ENCODE assay signal across 12 cellular contexts in the genomic region with DNA sequence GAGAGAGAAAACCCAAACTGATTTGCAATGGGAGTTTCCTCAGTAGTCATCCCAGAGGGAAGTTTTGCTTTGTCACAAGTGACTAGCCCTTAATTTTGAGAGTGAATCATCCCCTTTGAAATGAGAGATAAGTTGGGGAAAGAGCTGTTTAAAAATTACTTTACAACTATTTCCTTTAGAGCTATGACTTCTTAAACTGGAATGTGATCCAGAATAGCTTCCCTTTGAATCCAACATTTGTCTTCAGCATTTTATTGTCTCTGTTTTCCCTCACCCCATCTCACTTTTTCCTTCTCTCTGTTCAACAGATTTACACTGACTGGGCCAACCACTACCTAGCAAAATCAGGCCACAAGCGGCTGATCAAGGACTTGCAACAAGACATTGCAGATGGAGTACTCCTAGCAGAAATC.
DNase-seq lines count a peak whose midpoint lies in the region; ATAC-seq, FAIRE-seq and TF ChIP-seq lines count a peak whose summit lies in the region.
"Had no signal": no experiment of that assay in that cellular context is flagged by ENCODE, and none has a peak within 500 bp of the region (broad histone marks: within the 10 kb centered on the region; RNA-seq: fewer than 3 reads in every experiment).

No MANE protein-coding gene starts in this region.

- H3K36me3 ChIP-seq in MG63 (peaks cover 7% of the 10 kb centered on the region), mesodermal cell (ENCODE audit: control insufficient read depth, insufficient read depth, low read length) (peaks cover 18% of the 10 kb centered on the region)
- H3K36me3 ChIP-seq: thoracic aorta had no signal

- H3K9me3 ChIP-seq in MG63: no peaks in the 10 kb centered on the region
- H3K9me3 ChIP-seq in mesodermal cell (ENCODE audit: control insufficient read depth, low read length): peaks cover 2% of the 10 kb centered on the region
- H3K9me3 ChIP-seq: thoracic aorta had no signal

- no peaks in the 10 kb centered on the region for H3K27me3 Mint-ChIP-seq in CD14-positive monocyte (ENCODE audit: low read depth in 3 of 3)

- H3K4me1 ChIP-seq in mesodermal cell (ENCODE audit: control insufficient read depth, insufficient read depth, low read length, poor library complexity, severe bottlenecking): no peaks in the 10 kb centered on the region

- no peak overlapping the region for H3K4me3 Mint-ChIP-seq in CD14-positive monocyte

- peak overlapping the region; percentile 91 for H3K27ac ChIP-seq in mesodermal cell (ENCODE audit: low read depth, low read length, severe bottlenecking)
- H3K27ac ChIP-seq: thoracic aorta had no signal

- H3K27me3 ChIP-seq in MG63: no peaks in the 10 kb centered on the region

- no peak overlapping the region for H3K27ac Mint-ChIP-seq in CD14-positive monocyte

- peaks cover 0 to 4% (median 0%) of the 10 kb centered on the region in 7 donors for H3K9me3 Mint-ChIP-seq in CD14-positive monocyte

- DNase-seq in AG09319 (ENCODE audit: extremely low read depth, low read depth) (peak; percentile 32), MG63 (peak; percentile 66), choroid plexus epithelial cell (ENCODE audit: low read depth) (peak; percentile 78), CD14-positive monocyte (ENCODE audit: low spot score) (no peak), frontal cortex (ENCODE audit: low spot score in 2 of 2) (no peak), SKM-1 treated with dmso at 0.1 percent for 144 hours (lab: John Stamatoyannopoulos, UW; ENCODE audit: unreplicated experiment) (no peak)
- DNase-seq: activated naive CD4-positive, alpha-beta T cell treated with Interleukin-2 at 50 U/mL for 16 hours; NCI-H2029 had no signal

- no peak for ATAC-seq in GM21717 (IDR thresholded peaks at IDR 0.05; ENCODE audit: unreplicated experiment)

- intact Hi-C loops in CD14-positive monocyte (cut with micrococcal nuclease): no loop called here

- no peaks in the 10 kb centered on the region for H3K36me3 Mint-ChIP-seq in CD14-positive monocyte

- no peak for FAIRE-seq in frontal cortex (lab: Jason Lieb, UNC)

- WGBS in mesodermal cell (ENCODE audit: insufficient coverage in 2 of 2), 2 experiments: 40 to 71% methylated on average over 1 of the region's 1 CpG

- no peak for TF ChIP-seq CTCF in AG09319 (IDR thresholded peaks at IDR 0.05; ENCODE audit: low read depth, low read length)
- peak; percentile 11 for TF ChIP-seq CTCF in choroid plexus epithelial cell (conservative IDR thresholded peaks at IDR 0.05; ENCODE audit: low read depth, low read length)
- TF ChIP-seq CTCF in CD14-positive monocyte (IDR thresholded peaks at IDR 0.05): no peak

- H3K4me3 ChIP-seq in MG63 (peak overlapping the region; percentile 29), choroid plexus epithelial cell (ENCODE audit: low read depth, low read length) (peak overlapping the region; percentile 48), mesodermal cell (ENCODE audit: extremely low read depth, insufficient read depth, low read length, poor library complexity, severe bottlenecking) (peak overlapping the region; percentile 46)
- H3K4me3 ChIP-seq: skin epidermis, thoracic aorta had no signal

- no peaks in the 10 kb centered on the region for H3K4me1 Mint-ChIP-seq in CD14-positive monocyte

Comparison
In these comparisons a context has a peak if more than half of its experiments do, and no peak if none do; other contexts are left out.
1. DNase-seq: peak in AG09319 (single experiment), MG63 (single experiment) and choroid plexus epithelial cell (single experiment); none in CD14-positive monocyte (single experiment), frontal cortex (0 of 2) and SKM-1 treated with dmso at 0.1 percent for 144 hours (single experiment).
2. Peak in every context shown above with its lines, with median percentiles within 50 percentile points of each other: H3K4me3 ChIP-seq.